14 cellular contexts compared by ENCODE assay signal in the genomic region with DNA sequence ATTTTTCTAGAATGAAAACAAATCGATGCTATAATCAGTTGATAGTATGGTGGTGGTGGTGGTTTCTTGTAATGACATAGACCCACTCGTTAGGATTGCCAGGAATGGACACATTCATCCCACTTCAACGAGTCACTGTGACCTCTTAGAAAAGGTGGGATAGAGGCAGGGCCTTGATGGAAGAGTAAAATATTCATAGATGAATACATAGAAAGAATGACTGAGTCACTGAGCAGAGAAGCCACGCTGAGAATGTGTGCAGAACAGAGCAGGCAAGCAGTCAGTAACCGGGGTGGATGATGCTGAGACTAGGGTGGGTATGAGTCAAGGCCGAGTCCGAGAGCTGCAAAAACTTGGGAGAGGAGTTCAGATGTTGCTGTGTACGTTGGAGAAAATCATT.
DNase-seq lines count a peak whose midpoint lies in the region; ATAC-seq and TF ChIP-seq lines count a peak whose summit lies in the region.
"Had no signal": no experiment of that assay in that cellular context is flagged by ENCODE, and none has a peak within 500 bp of the region (broad histone marks: within the 10 kb centered on the region; RNA-seq: fewer than 3 reads in every experiment).

No MANE protein-coding gene starts in this region.

- ATAC-seq in natural killer cell = no peak
- no peak for ATAC-seq in natural killer cell treated with Interleukin-12 subunit alpha and Interleukin-12 subunit beta and Interleukin-15 and Interleukin-18, amount 100 ng/mL, for 72 hours
- peak; percentile 35; the same call in 2 of the 3 replicates for ATAC-seq in SK-N-SH treated with all-trans-retinoic acid at 6 μM for 48 hours
- ATAC-seq in activated CD8-positive, alpha-beta memory T cell treated with anti-CD3 and anti-CD28 coated beads, Interleukin-2, amount 10 ng/mL, durations not matched to agents 7 days and 5 days = no peak
- ATAC-seq in left colon = no peak

- H3K27ac Mint-ChIP-seq in natural killer cell = peak overlapping the region; percentile 1 to 76
- no peak overlapping the region for H3K27ac Mint-ChIP-seq in natural killer cell treated with Interleukin-12 subunit alpha and Interleukin-12 subunit beta and Interleukin-15 and Interleukin-18, amount 100 ng/mL, for 72 hours
- peak overlapping the region; percentile 9 for H3K27ac Mint-ChIP-seq in stimulated activated naive CD8-positive, alpha-beta T cell treated with anti-CD3 and anti-CD28 coated beads, Interleukin-15, Interleukin-2, amounts not matched to agents 100 ng/mL and 50 ng/mL, for 24 hours
- no peak overlapping the region for H3K27ac Mint-ChIP-seq in activated CD8-positive, alpha-beta memory T cell treated with anti-CD3 and anti-CD28 coated beads, Interleukin-2, amount 10 ng/mL, durations not matched to agents 7 days and 5 days
- H3K27ac Mint-ChIP-seq: B cell had no signal

- no peak for DNase-seq in natural killer cell
- no peak for DNase-seq in natural killer cell treated with Interleukin-12 subunit alpha and Interleukin-12 subunit beta and Interleukin-15 and Interleukin-18, amount 100 ng/mL, for 72 hours (ENCODE audit: low spot score)
- DNase-seq in fibroblast of mammary gland (ENCODE audit: low read depth) = peak; percentile 84
- DNase-seq in HEK293T (ENCODE audit: extremely low spot score) = no peak
- no peak for DNase-seq in activated CD8-positive, alpha-beta memory T cell treated with anti-CD3 and anti-CD28 coated beads, Interleukin-2, amount 10 ng/mL, durations not matched to agents 7 days and 5 days
- DNase-seq in left colon = no peak
- DNase-seq: effector memory CD4-positive, alpha-beta T cell; NCI-H187 treated with DMSO at 0.1 percent for 48 hours; NCI-H526; stimulated activated CD4-positive, alpha-beta T cell treated with anti-CD3 and anti-CD28 coated beads, Interleukin-12 subunit alpha, Interleukin-12 subunit beta, amount 100 ng/mL, for 4 hours; SW 1271 had no signal

- H3K4me1 Mint-ChIP-seq in natural killer cell = peaks cover 77 to 84% of the 10 kb centered on the region in 2 donors
- H3K4me1 Mint-ChIP-seq in natural killer cell treated with Interleukin-12 subunit alpha and Interleukin-12 subunit beta and Interleukin-15 and Interleukin-18, amount 100 ng/mL, for 72 hours (ENCODE audit: low read depth in 2 of 2) = peaks cover 54 to 61% of the 10 kb centered on the region in 2 donors
- H3K4me1 Mint-ChIP-seq in stimulated activated naive CD8-positive, alpha-beta T cell treated with anti-CD3 and anti-CD28 coated beads, Interleukin-15, Interleukin-2, amounts not matched to agents 100 ng/mL and 50 ng/mL, for 24 hours (ENCODE audit: low read depth) = peaks cover 74% of the 10 kb centered on the region
- H3K4me1 Mint-ChIP-seq in activated CD8-positive, alpha-beta memory T cell treated with anti-CD3 and anti-CD28 coated beads, Interleukin-2, amount 10 ng/mL, durations not matched to agents 7 days and 5 days = peaks cover 28% of the 10 kb centered on the region
- H3K4me1 Mint-ChIP-seq: B cell had no signal

- CTCF ChIA-PET in HEK293T (lab: Yijun Ruan, JAX) = no interaction called here
- CTCF ChIA-PET in activated CD8-positive, alpha-beta memory T cell treated with anti-CD3 and anti-CD28 coated beads, Interleukin-2, amount 10 ng/mL, durations not matched to agents 7 days and 5 days (lab: Charles Lee) = interaction anchor here (0.7 kb wide), 1 partner anchor 521 kb away, joined by 3 read pairs; no protein-coding TSS in a partner anchor

- intact Hi-C loops in natural killer cell (cut with micrococcal nuclease) = no loop called here
- intact Hi-C loops in left colon (cut with DNase I, micrococcal nuclease) = no loop called here

- H3K36me3 Mint-ChIP-seq in natural killer cell = no peaks in the 10 kb centered on the region
- peaks cover 12% of the 10 kb centered on the region for H3K36me3 Mint-ChIP-seq in natural killer cell treated with Interleukin-12 subunit alpha and Interleukin-12 subunit beta and Interleukin-15 and Interleukin-18, amount 100 ng/mL, for 72 hours
- peaks cover 14% of the 10 kb centered on the region for H3K36me3 Mint-ChIP-seq in stimulated activated naive CD8-positive, alpha-beta T cell treated with anti-CD3 and anti-CD28 coated beads, Interleukin-15, Interleukin-2, amounts not matched to agents 100 ng/mL and 50 ng/mL, for 24 hours (ENCODE audit: low read depth)
- peaks cover 17% of the 10 kb centered on the region for H3K36me3 Mint-ChIP-seq in activated CD8-positive, alpha-beta memory T cell treated with anti-CD3 and anti-CD28 coated beads, Interleukin-2, amount 10 ng/mL, durations not matched to agents 7 days and 5 days

- H3K27me3 Mint-ChIP-seq in natural killer cell (ENCODE audit: low read depth in 2 of 2) = no peaks in the 10 kb centered on the region
- no peaks in the 10 kb centered on the region for H3K27me3 Mint-ChIP-seq in natural killer cell treated with Interleukin-12 subunit alpha and Interleukin-12 subunit beta and Interleukin-15 and Interleukin-18, amount 100 ng/mL, for 72 hours
- H3K27me3 Mint-ChIP-seq in stimulated activated naive CD8-positive, alpha-beta T cell treated with anti-CD3 and anti-CD28 coated beads, Interleukin-15, Interleukin-2, amounts not matched to agents 100 ng/mL and 50 ng/mL, for 24 hours = no peaks in the 10 kb centered on the region
- no peaks in the 10 kb centered on the region for H3K27me3 Mint-ChIP-seq in activated CD8-positive, alpha-beta memory T cell treated with anti-CD3 and anti-CD28 coated beads, Interleukin-2, amount 10 ng/mL, durations not matched to agents 7 days and 5 days
- H3K27me3 Mint-ChIP-seq: B cell had no signal

- no peak for TF ChIP-seq CTCF in natural killer cell (IDR thresholded peaks at IDR 0.05)
- no peak for TF ChIP-seq CTCF in fibroblast of mammary gland (conservative IDR thresholded peaks at IDR 0.05; ENCODE audit: control insufficient read depth, insufficient read depth, low read depth, low read length)

- no peak overlapping the region for H3K4me3 Mint-ChIP-seq in natural killer cell
- no peak overlapping the region for H3K4me3 Mint-ChIP-seq in natural killer cell treated with Interleukin-12 subunit alpha and Interleukin-12 subunit beta and Interleukin-15 and Interleukin-18, amount 100 ng/mL, for 72 hours
- no peak overlapping the region for H3K4me3 Mint-ChIP-seq in stimulated activated naive CD8-positive, alpha-beta T cell treated with anti-CD3 and anti-CD28 coated beads, Interleukin-15, Interleukin-2, amounts not matched to agents 100 ng/mL and 50 ng/mL, for 24 hours
- H3K4me3 Mint-ChIP-seq in activated CD8-positive, alpha-beta memory T cell treated with anti-CD3 and anti-CD28 coated beads, Interleukin-2, amount 10 ng/mL, durations not matched to agents 7 days and 5 days = no peak overlapping the region
- H3K4me3 Mint-ChIP-seq: B cell had no signal

- peaks cover 0 to 7% of the 10 kb centered on the region in 2 donors for H3K9me3 Mint-ChIP-seq in natural killer cell
- no peaks in the 10 kb centered on the region for H3K9me3 Mint-ChIP-seq in natural killer cell treated with Interleukin-12 subunit alpha and Interleukin-12 subunit beta and Interleukin-15 and Interleukin-18, amount 100 ng/mL, for 72 hours
- H3K9me3 Mint-ChIP-seq in stimulated activated naive CD8-positive, alpha-beta T cell treated with anti-CD3 and anti-CD28 coated beads, Interleukin-15, Interleukin-2, amounts not matched to agents 100 ng/mL and 50 ng/mL, for 24 hours = peaks cover 9% of the 10 kb centered on the region
- peaks cover 8% of the 10 kb centered on the region for H3K9me3 Mint-ChIP-seq in activated CD8-positive, alpha-beta memory T cell treated with anti-CD3 and anti-CD28 coated beads, Interleukin-2, amount 10 ng/mL, durations not matched to agents 7 days and 5 days (ENCODE audit: low read depth)

- POLR2A ChIA-PET in HEK293T (lab: Yijun Ruan, JAX) = no interaction called here

- H3K4me3 ChIP-seq in fibroblast of mammary gland (ENCODE audit: control insufficient read depth, low read depth, low read length) = no peak overlapping the region

TF ChIP-seq in HEK293T, 16 proteins besides CTCF, POLR2A, EP300 and RAD21:
- TF ChIP-seq FOXK2 (IDR thresholded peaks at IDR 0.05) (no peak), HDGF (IDR thresholded peaks at IDR 0.05; ENCODE audit: borderline replicate concordance) (no peak), TARDBP (IDR thresholded peaks at IDR 0.05) (no peak)

Comparison
In these comparisons a context has a peak if more than half of its experiments do, and no peak if none do; other contexts are left out.
1. H3K27ac Mint-ChIP-seq: peak in natural killer cell (2 of 2) and stimulated activated naive CD8-positive, alpha-beta T cell treated with anti-CD3 and anti-CD28 coated beads, Interleukin-15, Interleukin-2, amounts not matched to agents 100 ng/mL and 50 ng/mL, for 24 hours (single experiment); none in natural killer cell treated with Interleukin-12 subunit alpha and Interleukin-12 subunit beta and Interleukin-15 and Interleukin-18, amount 100 ng/mL, for 72 hours (0 of 2) and activated CD8-positive, alpha-beta memory T cell treated with anti-CD3 and anti-CD28 coated beads, Interleukin-2, amount 10 ng/mL, durations not matched to agents 7 days and 5 days (single experiment).